ENCODE assay signal across 9 cellular contexts in the genomic region with DNA sequence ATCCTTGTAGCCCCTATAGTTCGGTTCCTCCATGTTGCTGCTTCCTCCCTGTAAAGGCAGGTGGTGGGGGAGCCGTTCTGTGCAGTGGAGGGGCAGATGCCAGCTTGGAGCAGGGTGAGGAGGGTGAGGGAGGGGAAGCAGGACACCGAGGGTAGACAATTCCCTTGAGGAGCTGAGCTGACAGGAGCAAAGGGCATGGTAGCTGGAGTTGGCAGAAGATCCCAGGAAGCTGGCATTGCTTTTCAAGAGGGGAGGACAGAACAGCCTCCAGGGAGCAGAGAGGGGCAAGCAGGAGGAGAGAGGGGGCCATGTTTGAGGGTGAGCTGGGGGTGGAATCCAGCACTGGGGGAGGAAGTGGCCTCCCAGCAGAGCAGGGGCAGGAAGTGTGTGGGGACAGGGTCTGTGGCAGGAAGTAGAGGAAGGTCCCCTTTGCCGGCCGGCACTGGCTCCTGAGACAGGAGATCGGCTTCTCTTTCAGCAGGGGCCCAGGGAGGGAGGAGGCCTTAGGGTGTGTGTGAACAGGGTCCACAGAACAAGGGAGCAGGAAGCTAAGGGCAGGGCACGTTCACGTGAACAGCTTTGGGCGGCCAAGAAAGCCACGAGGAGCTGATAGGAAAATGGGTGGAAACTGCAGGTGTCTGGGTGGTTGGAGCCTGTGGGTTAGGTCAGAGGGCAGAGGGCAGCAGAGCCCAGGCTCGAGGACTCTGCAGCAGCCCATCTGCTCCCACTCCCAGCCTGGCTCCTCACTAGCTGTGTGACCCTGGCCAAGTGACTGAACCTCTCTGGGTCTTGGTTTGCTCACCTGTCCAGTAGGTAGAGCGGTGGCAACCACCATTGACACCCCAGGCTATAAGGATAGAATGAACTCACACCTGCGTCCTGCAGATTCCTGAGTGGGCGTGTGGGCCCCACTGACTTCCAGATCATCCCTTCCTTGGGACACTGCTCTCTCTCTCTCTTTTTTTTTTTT. TPM values are rescaled to one million over a fixed set of nuclear protein-coding genes. Genes with fewer than 3 reads are reported as not detected.
DNase-seq lines count a peak whose midpoint lies in the region; ATAC-seq and TF ChIP-seq lines count a peak whose summit lies in the region.
"Had no signal": no experiment of that assay in that cellular context is flagged by ENCODE, and none has a peak within 500 bp of the region (broad histone marks: within the 10 kb centered on the region; RNA-seq: fewer than 3 reads in every experiment).

No MANE protein-coding gene starts in this region.

- H3K4me1 ChIP-seq in neuronal stem cell (ENCODE audit: control insufficient read depth in 2 of 2, insufficient read depth in 1 of 2, low read depth in 1 of 2, low read length in 2 of 2): peaks cover 9 to 22% of the 10 kb centered on the region in 2 donors
- peaks cover 2% of the 10 kb centered on the region for H3K4me1 ChIP-seq in psoas muscle

- no peak overlapping the region for H4K8ac ChIP-seq in neuronal stem cell (ENCODE audit: low read depth, low read length)

- H3K36me3 ChIP-seq in neuronal stem cell (replicated peaks in 1 of 2; ENCODE audit: control insufficient read depth in 2 of 2, insufficient read depth in 2 of 2, low read length in 2 of 2) (no peaks in the 10 kb centered on the region), psoas muscle (ENCODE audit: insufficient read depth in 1 of 2, low read depth in 1 of 2) (no peaks in the 10 kb centered on the region)

- peak overlapping the region; percentile 93 for H2BK12ac ChIP-seq in neuronal stem cell (ENCODE audit: low read length)

- peak overlapping the region; percentile 94 for H3K18ac ChIP-seq in neuronal stem cell (ENCODE audit: low read length)

- DNase-seq in CMK (ENCODE audit: low read depth) (peak; percentile 69), NCI-H2171 treated with DMSO at 0.1 percent for 48 hours (lab: John Stamatoyannopoulos, UW) (peak; percentile 71), neuronal stem cell (ENCODE audit: low spot score) (no peak), COLO668 (lab: John Stamatoyannopoulos, UW; ENCODE audit: unreplicated experiment) (no peak), psoas muscle (no peak), erythroblast (lab: John Stamatoyannopoulos, UW) (no peak)
- DNase-seq in activated naive CD4-positive, alpha-beta T cell treated with anti-CD3 and anti-CD28 coated beads, Interleukin-2, amount 50 U/mL, for 72 hours (ENCODE audit: low spot score in 2 of 2): no peak

- no CpG with 5 or more reads among the region's 14 CpGs for WGBS in neuronal stem cell (ENCODE audit: extremely low coverage in 2 of 2, insufficient read length in 2 of 2, insufficient replicate concordance in 1 of 2), 2 donors
- 40 to 51% (median 42%) methylated on average over 14 of the region's 14 CpGs for WGBS in psoas muscle, 3 donors

- no peak overlapping the region for H2BK120ac ChIP-seq in neuronal stem cell (ENCODE audit: low read depth, low read length)

- H2BK15ac ChIP-seq in neuronal stem cell (ENCODE audit: low read length): peak overlapping the region; percentile 90

- no peak overlapping the region for H2BK5ac ChIP-seq in neuronal stem cell (ENCODE audit: low read length)

- no peaks in the 10 kb centered on the region for H3K9me3 ChIP-seq in neuronal stem cell (replicated peaks in 1 of 2; ENCODE audit: control insufficient read depth in 2 of 2, insufficient read depth in 1 of 2, low read depth in 1 of 2, low read length in 2 of 2)
- H3K9me3 ChIP-seq in psoas muscle: no peaks in the 10 kb centered on the region

- peak overlapping the region; percentile 46 for H4K91ac ChIP-seq in neuronal stem cell (ENCODE audit: low read depth, low read length, poor library complexity)

- H3K36me3 Mint-ChIP-seq in activated naive CD4-positive, alpha-beta T cell treated with anti-CD3 and anti-CD28 coated beads, Interleukin-2, amount 50 U/mL, for 72 hours: peaks cover 4 to 7% of the 10 kb centered on the region in 2 donors

- peak overlapping the region; percentile 92 for H3K14ac ChIP-seq in neuronal stem cell (ENCODE audit: low read length)

- TF ChIP-seq CTCF in psoas muscle (IDR thresholded peaks at IDR 0.05): no peak

- H3K27me3 ChIP-seq in neuronal stem cell (ENCODE audit: control insufficient read depth in 3 of 3, insufficient read depth in 3 of 3, low read depth in 1 of 3, low read length in 3 of 3): peaks cover 0 to 18% (median 0%) of the 10 kb centered on the region in 3 experiments
- H3K27me3 ChIP-seq in psoas muscle (ENCODE audit: insufficient read depth in 3 of 3, low read length in 2 of 3): no peaks in the 10 kb centered on the region

- H3K4ac ChIP-seq in neuronal stem cell (ENCODE audit: low read length): no peak overlapping the region

- peak overlapping the region; percentile 66 for H3K9ac ChIP-seq in neuronal stem cell (ENCODE audit: low read depth, low read length, poor library complexity)

- H3K23ac ChIP-seq in neuronal stem cell (ENCODE audit: low read depth, low read length, poor library complexity): peak overlapping the region; percentile 59

- ATAC-seq in activated naive CD4-positive, alpha-beta T cell treated with anti-CD3 and anti-CD28 coated beads, Interleukin-2, amount 50 U/mL, for 72 hours: peak; percentile 57 to 66
- ATAC-seq in HG02840 (IDR thresholded peaks at IDR 0.05; ENCODE audit: low FRiP score, unreplicated experiment): no peak
- ATAC-seq in psoas muscle: no peak

- H2AK5ac ChIP-seq in neuronal stem cell (ENCODE audit: low read depth, low read length): peak overlapping the region; percentile 48

- H3K27ac ChIP-seq in neuronal stem cell (replicated peaks; ENCODE audit: low read length) (no peak overlapping the region), psoas muscle (no peak overlapping the region)

- peak overlapping the region; percentile 87 to 96 for H3K27ac Mint-ChIP-seq in activated naive CD4-positive, alpha-beta T cell treated with anti-CD3 and anti-CD28 coated beads, Interleukin-2, amount 50 U/mL, for 72 hours

- no peak overlapping the region for H3K4me2 ChIP-seq in neuronal stem cell (ENCODE audit: insufficient read depth, low read length, poor library complexity, severe bottlenecking)

- H3K9me3 Mint-ChIP-seq in activated naive CD4-positive, alpha-beta T cell treated with anti-CD3 and anti-CD28 coated beads, Interleukin-2, amount 50 U/mL, for 72 hours: no peaks in the 10 kb centered on the region

- peak overlapping the region; percentile 74 for H2AFZ ChIP-seq in neuronal stem cell (ENCODE audit: low read length)

- H3K79me1 ChIP-seq in neuronal stem cell (ENCODE audit: low read depth, low read length): no peaks in the 10 kb centered on the region

- no peak overlapping the region for H3K4me3 ChIP-seq in neuronal stem cell (ENCODE audit: low read length in 2 of 2)
- no peak overlapping the region for H3K4me3 ChIP-seq in psoas muscle
- H3K4me3 ChIP-seq: lung had no signal

- no peak for TF ChIP-seq POLR2A in erythroblast (IDR thresholded peaks at IDR 0.05; ENCODE audit: low read length)

- intact Hi-C loops in psoas muscle (cut with DNase I): no loop called here

RNA-seq across cellular contexts. Expression of a gene that starts 17.5 kb away (rescaled TPM):
- total RNA-seq in activated naive CD4-positive, alpha-beta T cell treated with anti-CD3 and anti-CD28 coated beads, Interleukin-2, amount 50 U/mL, for 72 hours: under 1 TPM; 0.16 to 0.64 TPM
- polyA plus RNA-seq in neuronal stem cell (2013, experiment 1 of 2): 0.54 TPM
- 0.58 TPM for polyA plus RNA-seq in neuronal stem cell (2013, experiment 2 of 2)
- 1 to 10 TPM; 3.5 to 7.1 (median 6.3) TPM for total RNA-seq in psoas muscle
- 10 to 100 TPM in 1 of 3 donors, 1 to 10 TPM in 2; 6.0 to 10.6 (median 7.4) TPM for polyA plus RNA-seq in psoas muscle

RNA-seq across cellular contexts. Expression of a gene that starts 47.5 kb away (rescaled TPM):
- 1 to 10 TPM; 4.4 to 8.7 TPM for total RNA-seq in activated naive CD4-positive, alpha-beta T cell treated with anti-CD3 and anti-CD28 coated beads, Interleukin-2, amount 50 U/mL, for 72 hours
- polyA plus RNA-seq in neuronal stem cell (2013, experiment 1 of 2): 0.03 TPM
- not detected for polyA plus RNA-seq in neuronal stem cell (2013, experiment 2 of 2)
- not detected for total RNA-seq in psoas muscle
- polyA plus RNA-seq in psoas muscle: under 1 TPM in 1 of 3 donors, not detected in 2; 0.09 TPM

Comparison
In these comparisons a context has a peak if more than half of its experiments do, and no peak if none do; other contexts are left out.
1. DNase-seq: peak in CMK (single experiment) and NCI-H2171 treated with DMSO at 0.1 percent for 48 hours (single experiment); none in activated naive CD4-positive, alpha-beta T cell treated with anti-CD3 and anti-CD28 coated beads, Interleukin-2, amount 50 U/mL, for 72 hours (0 of 2), neuronal stem cell (single experiment), COLO668 (single experiment), psoas muscle (0 of 2) and erythroblast (0 of 2).
2. ATAC-seq: peak in activated naive CD4-positive, alpha-beta T cell treated with anti-CD3 and anti-CD28 coated beads, Interleukin-2, amount 50 U/mL, for 72 hours (2 of 2); none in HG02840 (single experiment) and psoas muscle (0 of 4).
3. RNA of a gene that starts 47.5 kb away (total RNA-seq): 4.4 to 8.7 TPM in activated naive CD4-positive, alpha-beta T cell treated with anti-CD3 and anti-CD28 coated beads, Interleukin-2, amount 50 U/mL, for 72 hours; not detected in psoas muscle; every median in the first group is over 4 times any median in the second.